In the genomic region with DNA sequence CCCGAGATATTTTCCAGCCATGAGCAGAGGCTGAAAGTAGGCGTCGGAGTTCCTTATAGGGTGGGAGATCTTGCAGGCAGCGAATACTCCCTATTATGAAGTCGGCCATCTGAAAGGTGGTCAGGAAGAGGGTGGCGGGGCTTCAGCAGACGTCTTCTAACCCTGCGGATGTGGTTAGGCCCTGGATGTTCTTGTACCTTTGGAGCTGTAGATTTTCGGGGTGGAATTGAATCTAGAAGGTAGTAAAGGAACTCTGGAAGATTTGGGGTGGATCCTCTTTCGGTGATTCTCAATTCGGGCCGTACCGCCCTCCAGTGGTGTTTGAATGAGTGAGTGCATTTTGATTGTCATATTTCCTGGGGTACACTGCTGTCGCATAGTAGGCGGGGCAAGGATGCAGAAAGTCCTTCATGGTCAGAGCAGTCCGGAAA, we compare ENCODE assay signal across 8 cellular contexts. TPM values are rescaled to one million over a fixed set of nuclear protein-coding genes. Genes with fewer than 3 reads are reported as not detected.
DNase-seq lines count a peak whose midpoint lies in the region; ATAC-seq and TF ChIP-seq lines count a peak whose summit lies in the region.

No MANE protein-coding gene starts in this region.

- H3K9me3 Mint-ChIP-seq in CD14-positive monocyte: no peaks in the 10 kb centered on the region

- H3K36me3 ChIP-seq in duodenal mucosa (ENCODE audit: control insufficient read depth in 1 of 2, insufficient read depth in 2 of 2, low read length in 2 of 2): no peaks in the 10 kb centered on the region

- no peak overlapping the region for H3K4me3 Mint-ChIP-seq in CD14-positive monocyte

- peaks cover 0 to 3% of the 10 kb centered on the region in 2 donors for H3K36me3 Mint-ChIP-seq in CD14-positive monocyte

- H3K27me3 Mint-ChIP-seq in CD14-positive monocyte (ENCODE audit: low read depth in 3 of 3): no peaks in the 10 kb centered on the region

- DNase-seq in CD14-positive monocyte (ENCODE audit: low spot score): peak; percentile 54
- peak; percentile 50 for DNase-seq in NCI-H510A treated with DMSO at 0.1 percent for 48 hours (lab: John Stamatoyannopoulos, UW)
- DNase-seq in activated CD4-positive, alpha-beta T cell treated with anti-CD3 and anti-CD28 coated beads, Interleukin-2, amount 50 U/mL, for 24 hours (ENCODE audit: low read depth in 1 of 2, low spot score in 1 of 2): peak; percentile 21 to 56
- peak; percentile 55 to 60 for DNase-seq in lung microvascular endothelial cell (ENCODE audit: low read depth in 2 of 2)
- DNase-seq in stimulated activated CD8-positive, alpha-beta memory T cell treated with anti-CD3 and anti-CD28 coated beads, Interleukin-12 subunit alpha, Interleukin-12 subunit beta, amount 100 ng/mL, for 4 hours (ENCODE audit: low read depth): peak; percentile 40

- no peak overlapping the region for H3K27ac Mint-ChIP-seq in CD14-positive monocyte

- peaks cover 25% of the 10 kb centered on the region for H3K4me1 Mint-ChIP-seq in CD14-positive monocyte

- ATAC-seq in GM19324 (IDR thresholded peaks at IDR 0.05; ENCODE audit: low FRiP score, unreplicated experiment) (peak; percentile 73), HG03457 (IDR thresholded peaks at IDR 0.05; ENCODE audit: unreplicated experiment) (peak; percentile 52)

- intact Hi-C loops in CD14-positive monocyte (cut with micrococcal nuclease): loop anchor here (2.0 to 5.0 kb wide), 2 partner anchors 48 to 419 kb away; partner anchors contain the start of genes CNOT4 (in 1 of the 2) and MTPN (in 1 of the 2)

- H3K4me3 ChIP-seq in duodenal mucosa (ENCODE audit: low read depth in 1 of 2, low read length in 2 of 2): peak overlapping the region; percentile 87 to 96

- H3K27me3 ChIP-seq in duodenal mucosa (ENCODE audit: control insufficient read depth in 1 of 2, insufficient read depth in 2 of 2, low read length in 2 of 2): no peaks in the 10 kb centered on the region

- H3K4me1 ChIP-seq in duodenal mucosa (ENCODE audit: control insufficient read depth in 1 of 2, insufficient read depth in 2 of 2, low read length in 2 of 2): peaks cover 4 to 7% of the 10 kb centered on the region in 2 donors

- H3K9me3 ChIP-seq in duodenal mucosa (ENCODE audit: control insufficient read depth in 1 of 2, low read length in 2 of 2): no peaks in the 10 kb centered on the region

- peak; percentile 55 for TF ChIP-seq CTCF in CD14-positive monocyte (IDR thresholded peaks at IDR 0.05)

- peak overlapping the region; percentile 88 for H3K27ac ChIP-seq in duodenal mucosa (ENCODE audit: low read depth, low read length)

- peak overlapping the region; percentile 91 to 94 for H3K9ac ChIP-seq in duodenal mucosa (ENCODE audit: low read depth in 1 of 2, low read length in 2 of 2)

RNA-seq across cellular contexts. Expression of gene NUP205, which starts 0.6 kb away (rescaled TPM):
- 10 to 100 TPM; 10.9 to 13.7 TPM for polyA plus RNA-seq in CD14-positive monocyte
- 27.8 and 31.2 TPM in 2 replicates for total RNA-seq in lung microvascular endothelial cell

RNA-seq across cellular contexts. Expression of gene CNOT4, which starts 48.5 kb away (rescaled TPM):
- 1 to 10 TPM; 4.3 to 6.3 TPM for polyA plus RNA-seq in CD14-positive monocyte
- total RNA-seq in lung microvascular endothelial cell: 6.5 and 9.3 TPM in 2 replicates

Comparison
In these comparisons a context has a peak if more than half of its experiments do, and no peak if none do; other contexts are left out.
1. Peak in every context shown above with its lines: DNase-seq, ATAC-seq, H3K4me3 ChIP-seq and H3K27ac ChIP-seq.